In genomic region chr2:121095257-121096080, GRCh38 we compare ENCODE assay signal across 1 cellular context.
TF ChIP-seq lines count a peak whose summit lies in the region.

No MANE protein-coding gene starts in this region.

TF ChIP-seq in WTC11, 78 proteins besides CTCF, POLR2A, EP300 and RAD21 (continued from another document):
- TF ChIP-seq AFF4 (CRISPR knock-in tag; IDR thresholded peaks at IDR 0.05; ENCODE audit: borderline replicate concordance), result no peak
- no peak for TF ChIP-seq TEAD1 (CRISPR knock-in tag; IDR thresholded peaks at IDR 0.05)
- no peak for TF ChIP-seq ZSCAN18 (CRISPR knock-in tag; IDR thresholded peaks at IDR 0.05)
